In genomic region chr10:123603130-123603529, GRCh38 we compare ENCODE assay signal across 2 cellular contexts.
"Had no signal": no experiment of that assay in that cellular context is flagged by ENCODE, and none has a peak within 500 bp of the region (broad histone marks: within the 10 kb centered on the region; RNA-seq: fewer than 3 reads in every experiment).

No MANE protein-coding gene starts in this region.

- DNase-seq: GDM1, GF-D8 had no signal
